In genomic region chr11:3128356-3129180, GRCh38 we compare ENCODE assay signal across 29 cellular contexts. TPM values are rescaled to one million over a fixed set of nuclear protein-coding genes. Genes with fewer than 3 reads are reported as not detected.
DNase-seq lines count a peak whose midpoint lies in the region; ATAC-seq and TF ChIP-seq lines count a peak whose summit lies in the region.
"Had no signal": no experiment of that assay in that cellular context is flagged by ENCODE, and none has a peak within 500 bp of the region (broad histone marks: within the 10 kb centered on the region; RNA-seq: fewer than 3 reads in every experiment).

No MANE protein-coding gene starts in this region.

- no peaks in the 10 kb centered on the region for H3K4me1 ChIP-seq in A673 (ENCODE audit: insufficient read depth, low read length, poor library complexity, severe bottlenecking)
- H3K4me1 ChIP-seq: Caco-2 had no signal

- ATAC-seq in left cardiac atrium (no peak), natural killer cell (no peak)
- ATAC-seq: HCT116, T-cell had no signal

- no peaks in the 10 kb centered on the region for H3K36me3 Mint-ChIP-seq in natural killer cell
- H3K36me3 Mint-ChIP-seq: activated naive CD4-positive, alpha-beta T cell treated with anti-CD3 and anti-CD28 coated beads, Interleukin-2, amount 50 U/mL, for 72 hours; memory B cell; T-cell had no signal

- H3K4me3 ChIP-seq in A673 (ENCODE audit: low read depth, low read length, poor library complexity, severe bottlenecking): no peak overlapping the region
- H3K4me3 ChIP-seq: Peyer's patch, SJSA1, skin epidermis had no signal

- H3K9me3 Mint-ChIP-seq in natural killer cell: peaks cover 0 to 4% of the 10 kb centered on the region in 2 donors
- H3K9me3 Mint-ChIP-seq: activated naive CD4-positive, alpha-beta T cell treated with anti-CD3 and anti-CD28 coated beads, Interleukin-2, amount 50 U/mL, for 72 hours; activated T-helper 1 cell treated with anti-CD3 and anti-CD28 coated beads, Interleukin-12 subunit alpha, Interleukin-12 subunit beta, Interleukin-2, Interleukin-4 antibody, amounts not matched to agents 30 ng/mL and 10 ng/mL and 1 ng/mL, durations not matched to agents 14 hours and 24 hours and 36 hours; dendritic cell treated with granulocyte-macrophage colony-stimulating factor and Interleukin-4, amounts not matched to agents 40 ng/mL and 50 ng/mL, for 4 days; T-cell had no signal

- POLR2A ChIA-PET in A673 (lab: Charles Lee; ENCODE audit: low non-redundant PET): interaction anchor here (0.7 kb wide), 1 partner anchor 9 kb away, joined by 3 read pairs; no protein-coding TSS in a partner anchor

- peaks cover 64 to 85% of the 10 kb centered on the region in 2 donors for H3K4me1 Mint-ChIP-seq in natural killer cell
- H3K4me1 Mint-ChIP-seq: memory B cell, T-cell had no signal

- no peaks in the 10 kb centered on the region for H3K36me3 ChIP-seq in A673 (ENCODE audit: insufficient read depth, low read length, poor library complexity, severe bottlenecking)
- H3K36me3 ChIP-seq: Peyer's patch had no signal

- no peaks in the 10 kb centered on the region for H3K27me3 Mint-ChIP-seq in natural killer cell (ENCODE audit: low read depth in 2 of 2)
- H3K27me3 Mint-ChIP-seq: T-cell had no signal

- H3K27ac ChIP-seq in A673 (ENCODE audit: low read depth, low read length, poor library complexity, severe bottlenecking): no peak overlapping the region
- H3K27ac ChIP-seq: Peyer's patch, SJSA1 had no signal

- H3K4me3 Mint-ChIP-seq in natural killer cell: peak overlapping the region; percentile 6
- H3K4me3 Mint-ChIP-seq: activated T-helper 1 cell treated with anti-CD3 and anti-CD28 coated beads, Interleukin-12 subunit alpha, Interleukin-12 subunit beta, Interleukin-2, Interleukin-4 antibody, amounts not matched to agents 30 ng/mL and 10 ng/mL and 1 ng/mL, durations not matched to agents 14 hours and 24 hours and 36 hours; dendritic cell treated with granulocyte-macrophage colony-stimulating factor and Interleukin-4, amounts not matched to agents 40 ng/mL and 50 ng/mL, for 4 days; memory B cell; T-cell had no signal

- no TSS peak for BruUV-seq in A673 (replicated peaks; lab: Mats Ljungman, UMichigan)

- H3K27ac Mint-ChIP-seq in natural killer cell: peak overlapping the region; percentile 63 to 69
- H3K27ac Mint-ChIP-seq: activated naive CD4-positive, alpha-beta T cell treated with anti-CD3 and anti-CD28 coated beads, Interleukin-2, amount 50 U/mL, for 72 hours; activated T-helper 1 cell treated with anti-CD3 and anti-CD28 coated beads, Interleukin-12 subunit alpha, Interleukin-12 subunit beta, Interleukin-2, Interleukin-4 antibody, amounts not matched to agents 30 ng/mL and 10 ng/mL and 1 ng/mL, durations not matched to agents 14 hours and 24 hours and 36 hours; dendritic cell treated with granulocyte-macrophage colony-stimulating factor and Interleukin-4, amounts not matched to agents 40 ng/mL and 50 ng/mL, for 4 days; memory B cell; T-cell had no signal

- intact Hi-C loops in left cardiac atrium (cut with DNase I) (loop anchor here in 1 of 2 donors (5.0 kb wide), 1 partner anchor 34 kb away; no protein-coding TSS in a partner anchor), natural killer cell (cut with micrococcal nuclease) (no loop called here), A673 (cut with micrococcal nuclease; ENCODE audit: unreplicated experiment) (no loop called here)

- TF ChIP-seq CTCF in natural killer cell (IDR thresholded peaks at IDR 0.05) (no peak), A673 (conservative IDR thresholded peaks at IDR 0.05; ENCODE audit: low read depth, low read length) (no peak)

- CTCF ChIA-PET in A673 (lab: Charles Lee): no interaction called here

- no peaks in the 10 kb centered on the region for H3K27me3 ChIP-seq in A673 (replicated peaks; ENCODE audit: insufficient read depth, low read depth, low read length, poor library complexity)
- H3K27me3 ChIP-seq: Peyer's patch, SJSA1 had no signal

- peak; percentile 0 for DNase-seq in stimulated activated CD4-positive, alpha-beta T cell treated with anti-CD3 and anti-CD28 coated beads, Interleukin-4, amount 100 ng/mL, for 1 hour
- no peak for DNase-seq in stimulated activated CD4-positive, alpha-beta T cell treated with anti-CD3 and anti-CD28 coated beads, Interleukin-4, amount 100 ng/mL, for 24 hours
- DNase-seq in left cardiac atrium: peak; percentile 17
- no peak for DNase-seq in natural killer cell
- no peak for DNase-seq in A673 (ENCODE audit: low spot score)
- no peak for DNase-seq in DMS153 treated with DMSO at 0.1 percent for 48 hours (lab: John Stamatoyannopoulos, UW; ENCODE audit: unreplicated experiment)
- DNase-seq in NCI-H1048 (lab: John Stamatoyannopoulos, UW): no peak
- DNase-seq in AG08395 (ENCODE audit: low spot score): no peak
- DNase-seq: activated CD4-positive, alpha-beta T cell treated with anti-CD3 and anti-CD28 coated beads, Interleukin-2, amount 50 U/mL, for 4 hours; activated CD8-positive, alpha-beta memory T cell treated with anti-CD3 and anti-CD28 coated beads, Interleukin-2, amount 50 U/mL, for 4 hours; C1 segment of cervical spinal cord; Caco-2; central memory CD4-positive, alpha-beta T cell; DMS79 treated with DMSO at 0.1 percent for 48 hours; NCI-H1105 treated with DMSO at 0.1 percent for 48 hours; NCI-H2029 treated with DMSO at 0.1 percent for 48 hours; NCI-H526; nucleus accumbens; Peyer's patch; stimulated activated CD4-positive, alpha-beta T cell treated with anti-CD3 and anti-CD28 coated beads, Interleukin-2, amount 100 ng/mL, for 24 hours; T-cell; trophoblast cell had no signal

- H3K9me3 ChIP-seq in A673 (ENCODE audit: low read depth, low read length, poor library complexity, severe bottlenecking): no peaks in the 10 kb centered on the region
- H3K9me3 ChIP-seq: Caco-2, Peyer's patch, SJSA1 had no signal

RNA-seq across cellular contexts. Expression of gene OSBPL5, which starts 36.5 kb away (rescaled TPM):
- total RNA-seq in left cardiac atrium: 10 to 100 TPM; 17.3 to 21.0 TPM
- 100 to 1,000 TPM; 375 to 522 (median 377) TPM for total RNA-seq in natural killer cell
- 28.4 and 30.1 TPM in 2 replicates for total RNA-seq in A673 (2021)

Comparison
In these comparisons a context has a peak if more than half of its experiments do, and no peak if none do; other contexts are left out.
1. DNase-seq: peak in stimulated activated CD4-positive, alpha-beta T cell treated with anti-CD3 and anti-CD28 coated beads, Interleukin-4, amount 100 ng/mL, for 1 hour (single experiment) and left cardiac atrium (single experiment); none in stimulated activated CD4-positive, alpha-beta T cell treated with anti-CD3 and anti-CD28 coated beads, Interleukin-4, amount 100 ng/mL, for 24 hours (single experiment), natural killer cell (single experiment), A673 (single experiment), DMS153 treated with DMSO at 0.1 percent for 48 hours (single experiment), NCI-H1048 (single experiment) and AG08395 (single experiment).
2. RNA of gene OSBPL5, which starts 36.5 kb away (total RNA-seq): 375 to 522 TPM in natural killer cell; 28.4 to 30.1 TPM in A673 and 17.3 to 21.0 TPM in left cardiac atrium; every median in the first group is over 10 times any median in the second.